In genomic region chr4:100206850-100207249, GRCh38 we compare ENCODE assay signal across 17 cellular contexts. TPM values are rescaled to one million over a fixed set of nuclear protein-coding genes. Genes with fewer than 3 reads are reported as not detected.
"Had no signal": no experiment of that assay in that cellular context is flagged by ENCODE, and none has a peak within 500 bp of the region (broad histone marks: within the 10 kb centered on the region; RNA-seq: fewer than 3 reads in every experiment).

No MANE protein-coding gene starts in this region.

- H3K36me3 ChIP-seq: esophagus squamous epithelium, heart right ventricle, left lung, right lobe of liver, stomach, upper lobe of left lung had no signal

- H3K4me3 ChIP-seq: esophagus squamous epithelium, heart right ventricle, left lung, right lobe of liver, stomach, testis, upper lobe of left lung had no signal

- H3K4me1 ChIP-seq: esophagus squamous epithelium, heart right ventricle, left lung, right lobe of liver, stomach, testis, upper lobe of left lung had no signal

- DNase-seq: activated CD4-positive, alpha-beta T cell treated with anti-CD3 and anti-CD28 coated beads, Interleukin-2, amount 10 ng/mL, durations not matched to agents 7 days and 5 days; activated CD4-positive, CD25-positive, alpha-beta regulatory T cell; activated naive CD4-positive, alpha-beta T cell treated with Interleukin-2 at 50 U/mL for 16 hours; activated T-cell treated with anti-CD3 and anti-CD28 coated beads for 4 hours; aorta; cortex of kidney; effector CD4-positive, alpha-beta T cell; esophagus squamous epithelium; foreskin fibroblast; heart right ventricle; left lung; mammary epithelial cell; right lobe of liver; stomach; T-helper 2 cell; testis; upper lobe of left lung had no signal

- ATAC-seq: heart right ventricle, left lung, right lobe of liver had no signal

- H3K27ac ChIP-seq: esophagus squamous epithelium, heart right ventricle, left lung, right lobe of liver, stomach, testis, upper lobe of left lung had no signal

- H3K27me3 ChIP-seq: esophagus squamous epithelium, left lung, right lobe of liver, stomach, testis, upper lobe of left lung had no signal

- H3K9me3 ChIP-seq: esophagus squamous epithelium, heart right ventricle, left lung, right lobe of liver, stomach, testis, upper lobe of left lung had no signal

RNA-seq across cellular contexts. Expression of gene DDIT4L, which starts 16.6 kb away (rescaled TPM):
- total RNA-seq: activated CD4-positive, alpha-beta T cell treated with anti-CD3 and anti-CD28 coated beads, Interleukin-2, amount 10 ng/mL, durations not matched to agents 7 days and 5 days; mammary epithelial cell had no signal
